20 cellular contexts compared by ENCODE assay signal in the genomic region with DNA sequence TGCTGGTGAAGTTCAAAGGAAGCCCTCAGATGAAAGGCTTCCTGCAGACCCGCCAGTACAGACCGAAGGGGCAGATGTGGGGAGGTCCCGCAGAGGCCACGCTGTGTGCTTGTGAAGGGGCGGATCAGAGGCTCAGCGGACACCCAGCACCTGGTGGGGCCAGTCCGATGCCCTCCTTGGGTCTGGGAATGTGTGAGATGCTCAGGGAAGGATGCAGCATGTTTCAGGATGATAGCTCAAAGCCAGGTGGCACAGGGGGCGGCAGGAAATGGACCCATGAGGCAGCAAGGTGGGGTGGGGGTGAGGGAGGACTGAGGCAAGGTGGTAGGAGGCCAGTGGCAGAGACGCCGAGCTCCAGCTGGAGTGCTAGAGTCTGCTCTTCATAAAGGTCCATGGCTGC. TPM values are rescaled to one million over a fixed set of nuclear protein-coding genes. Genes with fewer than 3 reads are reported as not detected.
DNase-seq lines count a peak whose midpoint lies in the region; ATAC-seq and TF ChIP-seq lines count a peak whose summit lies in the region.
"Had no signal": no experiment of that assay in that cellular context is flagged by ENCODE, and none has a peak within 500 bp of the region (broad histone marks: within the 10 kb centered on the region; RNA-seq: fewer than 3 reads in every experiment).

No MANE protein-coding gene starts in this region.

- H3K4ac ChIP-seq in IMR-90 (ENCODE audit: low read depth, low read length), result peak overlapping the region; percentile 15; the same call in 1 of the 2 replicates

- no peak overlapping the region for H3K14ac ChIP-seq in IMR-90 (replicated peaks; ENCODE audit: low read depth, low read length)

- DNase-seq in IMR-90 (no peak), fibroblast of lung (ENCODE audit: low read depth in 2 of 2) (no peak), osteoblast (ENCODE audit: insufficient read length, low spot score, missing footprints) (no peak), HUDEP-2 (lab: John Stamatoyannopoulos, UW; ENCODE audit: unreplicated experiment in 76 of 76) (no peak), NCI-H748 treated with DMSO at 0.1 percent for 48 hours (lab: John Stamatoyannopoulos, UW) (no peak), KBM-7 (no peak)
- DNase-seq: ACHN, Kasumi-1, NCI-H1092, NCI-H1436, NCI-H187 treated with DMSO at 0.1 percent for 48 hours, NCI-H226, NCI-H510A treated with DMSO at 0.1 percent for 48 hours, NCI-H82 had no signal

- in situ Hi-C loops in IMR-90 (cut with MboI; ENCODE audit: low sequenced_read_pairs) (no loop called here), KBM-7 (cut with MboI; ENCODE audit: low pct_unique_long_range_greater_than_20kb, low sequenced_read_pairs) (no loop called here)

- no peak for TF ChIP-seq POLR2A in IMR-90 (IDR thresholded peaks at IDR 0.05; ENCODE audit: low read depth, low read length)

- ATAC-seq in IMR-90 (ENCODE audit: low read depth), result no peak
- no peak for ATAC-seq in GM21390 (IDR thresholded peaks at IDR 0.05; ENCODE audit: unreplicated experiment)
- ATAC-seq: GM23338, Panc1 had no signal

- H3K4me2 ChIP-seq in BLaER1 treated with 17β-estradiol and CSF1 and Interleukin-3, amounts not matched to agents 10 nM and 100 nM, result peak overlapping the region in 10 of 11 experiments; percentile 25 to 83 (median 71); a peak in 18 of 22 replicates
- H3K4me2 ChIP-seq in IMR-90 (ENCODE audit: low read depth, low read length), result no peak overlapping the region
- H3K4me2 ChIP-seq in fibroblast of lung (ENCODE audit: extremely low read depth, insufficient read depth, low read length), result no peak overlapping the region
- H3K4me2 ChIP-seq in osteoblast (ENCODE audit: insufficient read depth, low read length), result no peak overlapping the region
- H3K4me2 ChIP-seq: GM23338 had no signal

- H3K4me3 ChIP-seq in BLaER1 treated with 17β-estradiol and CSF1 and Interleukin-3, amounts not matched to agents 10 nM and 100 nM, result no peak overlapping the region
- H3K4me3 ChIP-seq in IMR-90 (ENCODE audit: insufficient read depth, low read depth, low read length) (no peak overlapping the region), fibroblast of lung (replicated peaks in 1 of 4; ENCODE audit: control extremely low read depth in 1 of 4, insufficient read depth in 1 of 4, low read depth in 3 of 4, low read length in 4 of 4) (no peak overlapping the region), osteoblast (ENCODE audit: insufficient read depth, low read length) (no peak overlapping the region)
- H3K4me3 ChIP-seq: GM23338, SJSA1 had no signal

- peak overlapping the region; percentile 87 for H2AK5ac ChIP-seq in IMR-90 (ENCODE audit: low read depth, low read length)

- H3K79me2 ChIP-seq in fibroblast of lung (ENCODE audit: control insufficient read depth, insufficient read depth, low read length) (no peaks in the 10 kb centered on the region), osteoblast (ENCODE audit: insufficient read depth, low read length) (no peaks in the 10 kb centered on the region)

- whole genome bisulfite sequencing in IMR-90 (ENCODE audit: extremely low coverage in 2 of 2, insufficient read length in 1 of 2), 2 experiments, result 86% methylated on average over 1 of the region's 10 CpGs; no CpG with 5 or more reads in 1 of the 2 experiments

- H4K5ac ChIP-seq in IMR-90 (ENCODE audit: low read depth, low read length), result no peak overlapping the region

- H3K9ac ChIP-seq in BLaER1 treated with 17β-estradiol and CSF1 and Interleukin-3, amounts not matched to agents 10 nM and 100 nM, result no peak overlapping the region
- H3K9ac ChIP-seq in IMR-90 (ENCODE audit: low read depth, low read length), result no peak overlapping the region
- H3K9ac ChIP-seq in fibroblast of lung (ENCODE audit: insufficient read depth, low read length), result no peak overlapping the region

- no peaks in the 10 kb centered on the region; a peak in 1 of 22 replicates for H4K20me1 ChIP-seq in BLaER1 treated with 17β-estradiol and CSF1 and Interleukin-3, amounts not matched to agents 10 nM and 100 nM
- H4K20me1 ChIP-seq in IMR-90 (ENCODE audit: insufficient read depth, low read length) (no peaks in the 10 kb centered on the region), fibroblast of lung (ENCODE audit: control insufficient read depth, extremely low read depth, insufficient read depth, low read length) (no peaks in the 10 kb centered on the region), osteoblast (ENCODE audit: insufficient read depth, low read length) (no peaks in the 10 kb centered on the region)

- no peak overlapping the region for H3K23ac ChIP-seq in IMR-90 (ENCODE audit: low read depth, low read length)

- peaks cover 37 to 81% (median 72%) of the 10 kb centered on the region in 10 experiments for H3K4me1 ChIP-seq in BLaER1 treated with 17β-estradiol and CSF1 and Interleukin-3, amounts not matched to agents 10 nM and 100 nM
- peaks cover 22% of the 10 kb centered on the region for H3K4me1 ChIP-seq in IMR-90 (ENCODE audit: control insufficient read depth, insufficient read depth, low read length)
- H3K4me1 ChIP-seq in fibroblast of lung (ENCODE audit: control insufficient read depth, extremely low read depth, insufficient read depth, low read length), result peaks cover 25% of the 10 kb centered on the region
- H3K4me1 ChIP-seq in osteoblast (ENCODE audit: insufficient read depth, low read length), result peaks cover 37% of the 10 kb centered on the region
- H3K4me1 ChIP-seq: SJSA1 had no signal

- H2BK120ac ChIP-seq in IMR-90 (ENCODE audit: low read depth, low read length), result peak overlapping the region; percentile 95

- H3K27ac ChIP-seq in BLaER1 treated with 17β-estradiol and CSF1 and Interleukin-3, amounts not matched to agents 10 nM and 100 nM, result no peak overlapping the region
- H3K27ac ChIP-seq in IMR-90 (ENCODE audit: insufficient read depth, low read length), result no peak overlapping the region
- peak overlapping the region; percentile 34 for H3K27ac ChIP-seq in fibroblast of lung (ENCODE audit: insufficient read depth, low read length)
- peak overlapping the region; percentile 10 for H3K27ac ChIP-seq in osteoblast (ENCODE audit: low read depth, low read length)
- H3K27ac ChIP-seq: C4-2B, SJSA1 had no signal

- no peaks in the 10 kb centered on the region for H3K79me1 ChIP-seq in IMR-90 (ENCODE audit: low read depth in 1 of 2, low read length in 2 of 2)

- dilution Hi-C loops in IMR-90 (cut with HindIII; ENCODE audit: low sequenced_read_pairs, unreplicated experiment), result no loop called here

- CTCF ChIA-PET in IMR-90 (lab: Yijun Ruan, JAX), result no interaction called here

- H2BK20ac ChIP-seq in IMR-90 (ENCODE audit: low read depth, low read length), result peak overlapping the region; percentile 8; the same call in 1 of the 2 replicates

- no peaks in the 10 kb centered on the region for H3K36me3 ChIP-seq in BLaER1 treated with 17β-estradiol and CSF1 and Interleukin-3, amounts not matched to agents 10 nM and 100 nM
- H3K36me3 ChIP-seq in IMR-90 (ENCODE audit: control insufficient read depth, insufficient read depth, low read length) (no peaks in the 10 kb centered on the region), fibroblast of lung (ENCODE audit: control insufficient read depth, insufficient read depth, low read length) (no peaks in the 10 kb centered on the region), osteoblast (ENCODE audit: insufficient read depth, low read length) (no peaks in the 10 kb centered on the region)
- H3K36me3 ChIP-seq: SJSA1 had no signal

- peak overlapping the region; percentile 86 to 88; a peak in 2 of 4 replicates for H4K8ac ChIP-seq in IMR-90 (ENCODE audit: low read depth in 2 of 2, low read length in 2 of 2)

- intact Hi-C loops in IMR-90 (cut with micrococcal nuclease), result no loop called here

- no peak overlapping the region for H3K18ac ChIP-seq in IMR-90 (ENCODE audit: low read depth, low read length)

- no peak for TF ChIP-seq CTCF in IMR-90 (conservative IDR thresholded peaks at IDR 0.05; ENCODE audit: low read depth, low read length)
- no peak for TF ChIP-seq CTCF in fibroblast of lung (conservative IDR thresholded peaks at IDR 0.05 in 1 of 2, IDR thresholded peaks at IDR 0.05 in 1 of 2; ENCODE audit: low read depth in 1 of 2, low read length in 2 of 2)
- TF ChIP-seq CTCF in osteoblast (IDR thresholded peaks at IDR 0.05; ENCODE audit: extremely low read depth, low read depth, low read length), result no peak

- no peak overlapping the region for H3K56ac ChIP-seq in IMR-90 (ENCODE audit: extremely low read depth, insufficient read depth, low read length)

- peak overlapping the region; percentile 68 for H2AK9ac ChIP-seq in IMR-90 (replicated peaks; ENCODE audit: low read depth, low read length, poor library complexity)

- peaks cover 0 to 6% (median 5%) of the 10 kb centered on the region in 11 experiments; a peak in 12 of 22 replicates for H3K9me3 ChIP-seq in BLaER1 treated with 17β-estradiol and CSF1 and Interleukin-3, amounts not matched to agents 10 nM and 100 nM (replicated peaks in 1 of 11)
- H3K9me3 ChIP-seq in IMR-90 (ENCODE audit: control insufficient read depth, insufficient read depth, low read length), result no peaks in the 10 kb centered on the region
- no peaks in the 10 kb centered on the region for H3K9me3 ChIP-seq in fibroblast of lung (ENCODE audit: control insufficient read depth, insufficient read depth, low read depth, low read length)
- H3K9me3 ChIP-seq in osteoblast (ENCODE audit: low read depth, low read length), result no peaks in the 10 kb centered on the region
- H3K9me3 ChIP-seq: SJSA1 had no signal

- POLR2A ChIA-PET in IMR-90 (lab: Charles Lee; ENCODE audit: unreplicated experiment), result no interaction called here

- no peak for TF ChIP-seq RAD21 in IMR-90 (IDR thresholded peaks at IDR 0.05; ENCODE audit: low read length)

- H3K9me1 ChIP-seq in IMR-90 (ENCODE audit: insufficient read depth, low read length), result peaks cover 15% of the 10 kb centered on the region; the same call in 1 of the 2 replicates

- no TSS peak for BruUV-seq in IMR-90 (replicated peaks; lab: Mats Ljungman, UMichigan)

- H2AFZ ChIP-seq in IMR-90 (replicated peaks; ENCODE audit: low read length, poor library complexity) (peak overlapping the region; percentile 54), fibroblast of lung (ENCODE audit: low read length) (no peak overlapping the region), osteoblast (ENCODE audit: low read length) (no peak overlapping the region)
- H2AFZ ChIP-seq: GM23338 had no signal

- H2BK15ac ChIP-seq in IMR-90 (ENCODE audit: low read depth, low read length), result peak overlapping the region; percentile 72; the same call in 1 of the 3 replicates

- no peaks in the 10 kb centered on the region for H3K27me3 ChIP-seq in BLaER1 treated with 17β-estradiol and CSF1 and Interleukin-3, amounts not matched to agents 10 nM and 100 nM
- no peaks in the 10 kb centered on the region for H3K27me3 ChIP-seq in IMR-90 (ENCODE audit: control insufficient read depth, insufficient read depth, low read length)
- no peaks in the 10 kb centered on the region for H3K27me3 ChIP-seq in fibroblast of lung (ENCODE audit: control insufficient read depth, insufficient read depth, low read length)
- no peaks in the 10 kb centered on the region for H3K27me3 ChIP-seq in osteoblast (ENCODE audit: insufficient read depth, low read length)
- H3K27me3 ChIP-seq: SJSA1 had no signal

- H2BK5ac ChIP-seq in IMR-90 (ENCODE audit: low read depth, low read length, poor library complexity, severe bottlenecking), result peak overlapping the region; percentile 16

- H4K91ac ChIP-seq in IMR-90 (ENCODE audit: insufficient read depth, low read depth, low read length), result peak overlapping the region; percentile 21; the same call in 1 of the 2 replicates

RNA-seq across cellular contexts. Expression of gene HSPA12A, which starts 27.9 kb away (rescaled TPM):
- total RNA-seq in IMR-90 (2012; rRNA removed) (16.1 and 18.6 TPM in 2 replicates), fibroblast of lung (9.5 and 15.7 TPM in 2 replicates), osteoblast (10.0 and 10.9 TPM in 2 replicates)
- polyA plus RNA-seq in IMR-90 (2012; rRNA removed) (14.6 and 16.7 TPM in 2 replicates), fibroblast of lung (14.4 and 16.9 TPM in 2 replicates)
- polyA plus RNA-seq in IMR-90 (2012; cell fraction: cytosol; rRNA removed), result 6.6 and 6.9 TPM in 2 replicates
- 34.4 and 57.2 TPM in 2 replicates for polyA plus RNA-seq in IMR-90 (2012; cell fraction: nucleus; rRNA removed; ENCODE audit: low replicate concordance)
- polyA plus RNA-seq in fibroblast of lung (2012), result 10.8 and 12.3 TPM in 2 replicates
- polyA minus RNA-seq in fibroblast of lung (ENCODE audit: low replicate concordance), result 16.5 and 34.2 TPM in 2 replicates

Comparison
In these comparisons a context has a peak if more than half of its experiments do, and no peak if none do; other contexts are left out.
1. H3K27ac ChIP-seq: peak in fibroblast of lung (single experiment) and osteoblast (single experiment); none in BLaER1 treated with 17β-estradiol and CSF1 and Interleukin-3, amounts not matched to agents 10 nM and 100 nM (0 of 11) and IMR-90 (single experiment).
2. H3K4me2 ChIP-seq: peak in BLaER1 treated with 17β-estradiol and CSF1 and Interleukin-3, amounts not matched to agents 10 nM and 100 nM (10 of 11); none in IMR-90 (single experiment), fibroblast of lung (single experiment) and osteoblast (single experiment).